In the genomic region with DNA sequence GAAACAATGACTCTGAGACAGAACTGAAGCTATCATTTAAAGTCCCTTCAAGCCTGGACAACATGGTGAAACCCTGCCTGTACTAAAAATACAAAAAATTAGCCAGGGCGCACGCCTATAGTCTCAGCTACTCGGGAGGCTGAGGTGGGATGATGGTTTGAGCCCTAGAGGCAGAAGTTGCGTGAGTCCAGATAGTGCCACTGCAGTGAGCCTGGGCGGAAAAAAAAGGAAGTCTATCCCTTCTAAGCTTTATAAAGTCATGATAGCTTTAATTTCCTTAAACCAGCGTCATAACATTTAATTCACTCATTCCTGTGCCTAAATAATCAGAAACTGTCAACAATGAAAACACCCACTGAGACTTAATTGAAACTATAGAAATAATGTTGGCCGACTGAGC, we compare ENCODE assay signal across 18 cellular contexts. TPM values are rescaled to one million over a fixed set of nuclear protein-coding genes. Genes with fewer than 3 reads are reported as not detected.
DNase-seq lines count a peak whose midpoint lies in the region; ATAC-seq, FAIRE-seq and TF ChIP-seq lines count a peak whose summit lies in the region.
"Had no signal": no experiment of that assay in that cellular context is flagged by ENCODE, and none has a peak within 500 bp of the region (broad histone marks: within the 10 kb centered on the region; RNA-seq: fewer than 3 reads in every experiment).

No MANE protein-coding gene starts in this region.

- no peak for FAIRE-seq in K562 (lab: Jason Lieb, UNC)
- FAIRE-seq: H54 had no signal

- no peaks in the 10 kb centered on the region; the same call in 1 of the 2 replicates for H4K20me1 ChIP-seq in K562 (replicated peaks; ENCODE audit: control insufficient read depth, insufficient read depth, low read length)

- H3K27ac Mint-ChIP-seq in CD14-positive monocyte, result peak overlapping the region in 5 of 7 donors; percentile 13 to 81 (median 70)

- no peak overlapping the region for H3K9ac ChIP-seq in K562 (ENCODE audit: insufficient read depth in 1 of 2, low read depth in 2 of 2, low read length in 2 of 2)

- WGBS in K562 (ENCODE audit: insufficient coverage, low coverage, missing lambda C conversion rate), result 5% methylated on average over 7 of the region's 7 CpGs

- H3K4me1 ChIP-seq in K562 (replicated peaks in 1 of 2; ENCODE audit: control insufficient read depth in 2 of 2, insufficient read depth in 2 of 2, low read length in 2 of 2), result no peaks in the 10 kb centered on the region

- no peaks in the 10 kb centered on the region for H3K79me2 ChIP-seq in K562 (ENCODE audit: control insufficient read depth, insufficient read depth, low read length)

- TF ChIP-seq EP300 in K562 (IDR thresholded peaks at IDR 0.05; ENCODE audit: low read length), result no peak

- no peaks in the 10 kb centered on the region for H3K9me1 ChIP-seq in K562 (ENCODE audit: control insufficient read depth, insufficient read depth, low read length)

- intact Hi-C loops in CD14-positive monocyte (cut with micrococcal nuclease) (no loop called here), K562 (cut with micrococcal nuclease) (loop anchor here (10.0 kb wide), 1 partner anchor 153 kb away; no protein-coding TSS in a partner anchor)

- no peaks in the 10 kb centered on the region for H3K9me3 ChIP-seq in K562 (replicated peaks; ENCODE audit: control insufficient read depth, insufficient read depth, low read depth, low read length)

- TF ChIP-seq RAD21 in K562 (CRISPR knock-in tag; conservative IDR thresholded peaks at IDR 0.05 in 1 of 2, IDR thresholded peaks at IDR 0.05 in 1 of 2), result no peak

- peaks cover 0 to 3% of the 10 kb centered on the region in 2 experiments; a peak in 2 of 5 replicates for H3K27me3 ChIP-seq in K562 (ENCODE audit: control insufficient read depth in 2 of 2, insufficient read depth in 2 of 2, low read length in 2 of 2)

- no peak overlapping the region for H2AFZ ChIP-seq in K562 (ENCODE audit: low read depth, low read length)

- CTCF ChIA-PET in K562 (lab: Yijun Ruan, JAX; ENCODE audit: low intra/inter-chr PET ratio), result no interaction called here

- no peak overlapping the region for H3K4me2 ChIP-seq in K562 (ENCODE audit: insufficient read depth, low read length)

- no peaks in the 10 kb centered on the region for H3K36me3 ChIP-seq in K562 (ENCODE audit: control insufficient read depth, insufficient read depth, low read length)

- in situ Hi-C loops in K562 (cut with MboI), result no loop called here

- POLR2A ChIA-PET in K562 (lab: Yijun Ruan, JAX), result no interaction called here

- peak overlapping the region in 1 of 2 donors; percentile 73 for H3K4me3 Mint-ChIP-seq in CD14-positive monocyte

- H3K4me3 ChIP-seq in NB4 (ENCODE audit: low read depth, low read length) (no peak overlapping the region), K562 (no peak overlapping the region)

- peaks cover 0 to 3% (median 0%) of the 10 kb centered on the region in 3 donors for H3K27me3 Mint-ChIP-seq in CD14-positive monocyte (ENCODE audit: low read depth in 3 of 3)

- no peaks in the 10 kb centered on the region for H3K36me3 Mint-ChIP-seq in CD14-positive monocyte

- no peak for DNase-seq in CD14-positive monocyte (ENCODE audit: low spot score)
- peak; percentile 28 for DNase-seq in NB4 (ENCODE audit: low read depth)
- peak; percentile 6 for DNase-seq in SKM-1 (lab: John Stamatoyannopoulos, UW; ENCODE audit: unreplicated experiment)
- no peak for DNase-seq in K562 (ENCODE audit: extremely low read depth in 1 of 4, low spot score in 3 of 4)
- no peak for DNase-seq in LoVo (ENCODE audit: low spot score)
- DNase-seq in NCI-H1417 (lab: John Stamatoyannopoulos, UW), result no peak
- DNase-seq: DMS79 treated with DMSO at 0.1 percent for 48 hours, MM.1S, NCI-H1436, NCI-H1930, NCI-H345, NCI-H524 treated with DMSO at 0.1 percent for 48 hours, Right ventricle myocardium superior, T-helper 1 cell had no signal

- BruUV-seq in K562 (replicated peaks; lab: Mats Ljungman, UMichigan), result no TSS peak

- H3K9me3 Mint-ChIP-seq in CD14-positive monocyte, result peaks cover 0 to 3% (median 0%) of the 10 kb centered on the region in 7 donors

- peaks cover 24% of the 10 kb centered on the region for H3K4me1 Mint-ChIP-seq in CD14-positive monocyte

- ATAC-seq in K562 (peak; percentile 37; the same call in 1 of the 3 replicates), GM21515 (IDR thresholded peaks at IDR 0.05; ENCODE audit: unreplicated experiment) (no peak), HG03159 (IDR thresholded peaks at IDR 0.05; ENCODE audit: unreplicated experiment) (no peak)

- TF ChIP-seq POLR2A in NB4 (IDR thresholded peaks at IDR 0.05; ENCODE audit: extremely low read depth, insufficient read length) (no peak), K562 (conservative IDR thresholded peaks at IDR 0.05) (no peak)

- no peak overlapping the region for H3K27ac ChIP-seq in K562 (ENCODE audit: extremely low read depth, low read depth, low read length)

- TF ChIP-seq CTCF in CD14-positive monocyte (IDR thresholded peaks at IDR 0.05), result no peak
- no peak for TF ChIP-seq CTCF in NB4 (IDR thresholded peaks at IDR 0.05; ENCODE audit: low read depth, low read length)
- TF ChIP-seq CTCF in K562 (IDR thresholded peaks at IDR 0.05 in 2 of 3, conservative IDR thresholded peaks at IDR 0.05 in 1 of 3; ENCODE audit: insufficient read depth in 2 of 3, low read depth in 1 of 3, low read length in 3 of 3), result no peak

TF ChIP-seq in K562, 482 proteins besides CTCF, POLR2A, EP300 and RAD21:
- TF ChIP-seq TEAD2 (tag; IDR thresholded peaks at IDR 0.05) (no peak), SPI1 (IDR thresholded peaks at IDR 0.05; ENCODE audit: borderline replicate concordance, low read depth, low read length) (peak; percentile 57; the same call in 1 of the 2 replicates), SREBF1 (IDR thresholded peaks at IDR 0.05; ENCODE audit: borderline replicate concordance, low read depth, low read length) (no peak)

RNA-seq across cellular contexts. Expression of a gene that starts 18.5 kb away (rescaled TPM):
- polyA plus RNA-seq in CD14-positive monocyte, result 10 to 100 TPM in 1 of 2 donors, 1 to 10 TPM in 1; 9.4 to 11.6 TPM
- 18.4 and 20.3 TPM in 2 replicates for total RNA-seq in K562 (2011; cell fraction: chromatin; rRNA removed; ENCODE audit: low replicate concordance)
- total RNA-seq in K562 (2011; cell fraction: nucleolus; rRNA removed), result 16.2 and 17.8 TPM in 2 replicates
- 15.1 and 21.3 TPM in 2 replicates for total RNA-seq in K562 (2011; cell fraction: nucleoplasm; rRNA removed)
- total RNA-seq in K562 (2014; rRNA removed), result 2.0 and 3.8 TPM in 2 replicates
- 3.7 and 4.7 TPM in 2 replicates for total RNA-seq in K562 (2014; rRNA removed; fragmentation: Illumina TruSeq; extraction: Trizol)
- total RNA-seq in K562 (2015; rRNA removed; fragmentation: Illumina TruSeq; extraction: Trizol), result 3.8 and 4.5 TPM in 2 replicates
- 3.4 TPM in 2 replicates for total RNA-seq in K562 (2021)
- polyA plus RNA-seq in K562 (2011; rRNA removed), result 7.2 and 7.6 TPM in 2 replicates
- polyA plus RNA-seq in K562 (2011; cell fraction: cytosol; rRNA removed), result 4.3 and 6.0 TPM in 2 replicates
- 2.4 and 3.3 TPM in 2 replicates for polyA plus RNA-seq in K562 (2011; cell fraction: nucleus; rRNA removed)
- 3.2 and 4.4 TPM in 2 replicates for polyA plus RNA-seq in K562 (2012)
- polyA plus RNA-seq in K562 (2014; fragmentation: Illumina TruSeq; extraction: Trizol), result 2.9 and 3.4 TPM in 2 replicates
- polyA plus RNA-seq in K562 (2014; fragmentation: Nextera tagmentation; extraction: Ambion mirVana), result 1 to 10 TPM; 1.3 to 1.8 TPM
- polyA plus RNA-seq in K562 (2014; rRNA removed), result 2.2 and 3.3 TPM in 2 replicates
- polyA minus RNA-seq in K562 (2011; rRNA and poly(A)+ RNA removed), result 12.3 and 12.8 TPM in 2 replicates
- 4.0 and 4.5 TPM in 2 replicates for polyA minus RNA-seq in K562 (2011; cell fraction: cytosol; rRNA and poly(A)+ RNA removed)
- polyA minus RNA-seq in K562 (2011; cell fraction: nucleus; rRNA and poly(A)+ RNA removed), result 4.2 and 8.2 TPM in 2 replicates

RNA-seq across cellular contexts. Expression of a gene that starts 23.7 kb away (rescaled TPM):
- polyA plus RNA-seq in CD14-positive monocyte, result under 1 TPM; 0.17 to 0.30 TPM
- total RNA-seq in K562 (2011; cell fraction: chromatin; rRNA removed; ENCODE audit: low replicate concordance), result 0.02 and 0.30 TPM in 2 replicates
- under 0.01 TPM in 2 replicates for total RNA-seq in K562 (2011; cell fraction: nucleolus; rRNA removed)
- 0.07 and 0.08 TPM in 2 replicates for total RNA-seq in K562 (2011; cell fraction: nucleoplasm; rRNA removed)
- 0.14 and 0.16 TPM in 2 replicates for total RNA-seq in K562 (2014; rRNA removed)
- 0.11 and 0.13 TPM in 2 replicates for total RNA-seq in K562 (2014; rRNA removed; fragmentation: Illumina TruSeq; extraction: Trizol)
- 0.19 and 0.22 TPM in 2 replicates for total RNA-seq in K562 (2015; rRNA removed; fragmentation: Illumina TruSeq; extraction: Trizol)
- 0.18 and 0.42 TPM in 2 replicates for total RNA-seq in K562 (2021)
- 0.01 and 0.07 TPM in 2 replicates for polyA plus RNA-seq in K562 (2011; rRNA removed)
- polyA plus RNA-seq in K562 (2011; cell fraction: cytosol; rRNA removed), result under 0.01 and 0.01 TPM in 2 replicates
- 0.01 and 0.04 TPM in 2 replicates for polyA plus RNA-seq in K562 (2011; cell fraction: nucleus; rRNA removed)
- polyA plus RNA-seq in K562 (2012), result 0.20 and 0.42 TPM in 2 replicates
- 0.09 and 0.24 TPM in 2 replicates for polyA plus RNA-seq in K562 (2014; fragmentation: Illumina TruSeq; extraction: Trizol)
- under 1 TPM; under 0.01 to 0.04 TPM for polyA plus RNA-seq in K562 (2014; fragmentation: Nextera tagmentation; extraction: Ambion mirVana)
- polyA plus RNA-seq in K562 (2014; rRNA removed), result 0.03 and 0.11 TPM in 2 replicates
- polyA minus RNA-seq in K562 (2011; rRNA and poly(A)+ RNA removed), result 0.03 and 0.25 TPM in 2 replicates
- polyA minus RNA-seq in K562 (2011; cell fraction: cytosol; rRNA and poly(A)+ RNA removed), result 0.19 and 0.27 TPM in 2 replicates
- polyA minus RNA-seq in K562 (2011; cell fraction: nucleus; rRNA and poly(A)+ RNA removed), result 0.11 and 0.13 TPM in 2 replicates
- total RNA-seq: HT-29 had no signal

Comparison
In these comparisons a context has a peak if more than half of its experiments do, and no peak if none do; other contexts are left out.
1. DNase-seq: peak in NB4 (single experiment) and SKM-1 (single experiment); none in CD14-positive monocyte (single experiment), K562 (0 of 4), LoVo (single experiment) and NCI-H1417 (0 of 3).